In genomic region chr4:101806914-101807313, GRCh38 we compare ENCODE assay signal across 11 cellular contexts. TPM values are rescaled to one million over a fixed set of nuclear protein-coding genes. Genes with fewer than 3 reads are reported as not detected.
DNase-seq lines count a peak whose midpoint lies in the region; ATAC-seq and TF ChIP-seq lines count a peak whose summit lies in the region.
"Had no signal": no experiment of that assay in that cellular context is flagged by ENCODE, and none has a peak within 500 bp of the region (broad histone marks: within the 10 kb centered on the region; RNA-seq: fewer than 3 reads in every experiment).

No MANE protein-coding gene starts in this region.

- ATAC-seq in GM19397 (IDR thresholded peaks at IDR 0.05; ENCODE audit: unreplicated experiment), result peak; percentile 98
- ATAC-seq in HG03139 (IDR thresholded peaks at IDR 0.05; ENCODE audit: unreplicated experiment), result peak; percentile 97
- no peak for ATAC-seq in CD4-positive, alpha-beta T cell (ENCODE audit: poor library complexity)

- H3K4me1 ChIP-seq in A673 (ENCODE audit: insufficient read depth, low read length, poor library complexity, severe bottlenecking) (no peaks in the 10 kb centered on the region), adipocyte (ENCODE audit: control insufficient read depth, insufficient read depth, low read length) (peaks cover 12% of the 10 kb centered on the region)

- H3K27me3 ChIP-seq in A673 (replicated peaks; ENCODE audit: insufficient read depth, low read depth, low read length, poor library complexity) (no peaks in the 10 kb centered on the region), adipocyte (replicated peaks; ENCODE audit: control insufficient read depth, insufficient read depth, low read length) (no peaks in the 10 kb centered on the region)
- H3K27me3 ChIP-seq in CD4-positive, alpha-beta T cell (ENCODE audit: control insufficient read depth, insufficient read depth, low read length), result no peaks in the 10 kb centered on the region

- intact Hi-C loops in A673 (cut with micrococcal nuclease; ENCODE audit: unreplicated experiment), result no loop called here
- intact Hi-C loops in CD4-positive, alpha-beta T cell (cut with DNase I, micrococcal nuclease), result no loop called here

- no peaks in the 10 kb centered on the region for H3K36me3 Mint-ChIP-seq in CD4-positive, alpha-beta T cell (ENCODE audit: low read depth)
- no peaks in the 10 kb centered on the region for H3K36me3 Mint-ChIP-seq in activated CD4-positive, alpha-beta T cell treated with anti-CD3 and anti-CD28 coated beads, Interleukin-2, amount 10 ng/mL, durations not matched to agents 7 days and 5 days (ENCODE audit: low read depth)
- H3K36me3 Mint-ChIP-seq: activated naive CD4-positive, alpha-beta T cell treated with anti-CD3 and anti-CD28 coated beads, Interleukin-2, amount 10 ng/mL, durations not matched to agents 7 days and 5 days had no signal

- no peaks in the 10 kb centered on the region for H3K9me3 Mint-ChIP-seq in CD4-positive, alpha-beta T cell
- no peaks in the 10 kb centered on the region for H3K9me3 Mint-ChIP-seq in activated CD4-positive, alpha-beta T cell treated with anti-CD3 and anti-CD28 coated beads, Interleukin-2, amount 10 ng/mL, durations not matched to agents 7 days and 5 days
- H3K9me3 Mint-ChIP-seq: activated naive CD4-positive, alpha-beta T cell treated with anti-CD3 and anti-CD28 coated beads, Interleukin-2, amount 10 ng/mL, durations not matched to agents 7 days and 5 days; CD14-positive monocyte had no signal

- H3K4me3 Mint-ChIP-seq in CD4-positive, alpha-beta T cell, result no peak overlapping the region
- H3K4me3 Mint-ChIP-seq in activated CD4-positive, alpha-beta T cell treated with anti-CD3 and anti-CD28 coated beads, Interleukin-2, amount 10 ng/mL, durations not matched to agents 7 days and 5 days, result no peak overlapping the region
- H3K4me3 Mint-ChIP-seq: activated naive CD4-positive, alpha-beta T cell treated with anti-CD3 and anti-CD28 coated beads, Interleukin-2, amount 10 ng/mL, durations not matched to agents 7 days and 5 days; CD14-positive monocyte had no signal

- H3K27me3 Mint-ChIP-seq in CD4-positive, alpha-beta T cell, result no peaks in the 10 kb centered on the region
- H3K27me3 Mint-ChIP-seq in activated CD4-positive, alpha-beta T cell treated with anti-CD3 and anti-CD28 coated beads, Interleukin-2, amount 10 ng/mL, durations not matched to agents 7 days and 5 days, result peaks cover 7% of the 10 kb centered on the region
- H3K27me3 Mint-ChIP-seq: activated naive CD4-positive, alpha-beta T cell treated with anti-CD3 and anti-CD28 coated beads, Interleukin-2, amount 10 ng/mL, durations not matched to agents 7 days and 5 days had no signal

- no peak for TF ChIP-seq CTCF in A673 (conservative IDR thresholded peaks at IDR 0.05; ENCODE audit: low read depth, low read length)
- TF ChIP-seq CTCF in CD4-positive, alpha-beta T cell (IDR thresholded peaks at IDR 0.05), result no peak

- H3K27ac ChIP-seq in A673 (ENCODE audit: low read depth, low read length, poor library complexity, severe bottlenecking), result no peak overlapping the region
- no peak overlapping the region for H3K27ac ChIP-seq in CD4-positive, alpha-beta T cell (ENCODE audit: low read depth, low read length)

- no peak overlapping the region for H3K9ac ChIP-seq in adipocyte (ENCODE audit: low read length)

- CTCF ChIA-PET in A673 (lab: Charles Lee), result no interaction called here
- CTCF ChIA-PET in CD4-positive, alpha-beta T cell (lab: Charles Lee), result no interaction called here
- CTCF ChIA-PET in activated CD4-positive, alpha-beta T cell treated with anti-CD3 and anti-CD28 coated beads, Interleukin-2, amount 10 ng/mL, durations not matched to agents 7 days and 5 days (lab: Charles Lee), result interaction anchor here (0.6 kb wide), 1 partner anchor 97 kb away, joined by 3 read pairs; no protein-coding TSS in a partner anchor

- DNase-seq in A673 (ENCODE audit: low spot score), result peak; percentile 22
- peak; percentile 39 for DNase-seq in adipocyte (ENCODE audit: low read depth)
- no peak for DNase-seq in activated CD4-positive, CD25-positive, alpha-beta regulatory T cell treated with anti-CD3 and anti-CD28 coated beads, Interleukin-2, amount 50 U/mL, for 72 hours
- DNase-seq in CD4-positive, alpha-beta T cell, result no peak
- DNase-seq in NK-92 (lab: John Stamatoyannopoulos, UW; ENCODE audit: unreplicated experiment), result no peak
- DNase-seq in activated CD4-positive, alpha-beta T cell treated with anti-CD3 and anti-CD28 coated beads, Interleukin-2, amount 10 ng/mL, durations not matched to agents 7 days and 5 days, result no peak
- DNase-seq: activated naive CD4-positive, alpha-beta T cell treated with anti-CD3 and anti-CD28 coated beads, Interleukin-2, amount 10 ng/mL, durations not matched to agents 7 days and 5 days; Kasumi-1 had no signal

- H3K4me3 ChIP-seq in A673 (ENCODE audit: low read depth, low read length, poor library complexity, severe bottlenecking), result no peak overlapping the region
- H3K4me3 ChIP-seq in adipocyte (ENCODE audit: low read length), result peak overlapping the region; percentile 7

- no peak overlapping the region for H3K27ac Mint-ChIP-seq in CD4-positive, alpha-beta T cell
- no peak overlapping the region for H3K27ac Mint-ChIP-seq in activated CD4-positive, alpha-beta T cell treated with anti-CD3 and anti-CD28 coated beads, Interleukin-2, amount 10 ng/mL, durations not matched to agents 7 days and 5 days
- H3K27ac Mint-ChIP-seq: activated naive CD4-positive, alpha-beta T cell treated with anti-CD3 and anti-CD28 coated beads, Interleukin-2, amount 10 ng/mL, durations not matched to agents 7 days and 5 days; CD14-positive monocyte had no signal

- H3K4me1 Mint-ChIP-seq in CD4-positive, alpha-beta T cell (ENCODE audit: low read depth), result no peaks in the 10 kb centered on the region
- H3K4me1 Mint-ChIP-seq in activated CD4-positive, alpha-beta T cell treated with anti-CD3 and anti-CD28 coated beads, Interleukin-2, amount 10 ng/mL, durations not matched to agents 7 days and 5 days, result peaks cover 4% of the 10 kb centered on the region

- no peaks in the 10 kb centered on the region for H3K36me3 ChIP-seq in A673 (ENCODE audit: insufficient read depth, low read length, poor library complexity, severe bottlenecking)
- no peaks in the 10 kb centered on the region for H3K36me3 ChIP-seq in adipocyte (ENCODE audit: control insufficient read depth, insufficient read depth, low read length, severe bottlenecking)

- POLR2A ChIA-PET in A673 (lab: Charles Lee; ENCODE audit: low non-redundant PET), result no interaction called here
- POLR2A ChIA-PET in CD4-positive, alpha-beta T cell (lab: Charles Lee), result no interaction called here
- POLR2A ChIA-PET in activated CD4-positive, alpha-beta T cell treated with anti-CD3 and anti-CD28 coated beads, Interleukin-2, amount 10 ng/mL, durations not matched to agents 7 days and 5 days (lab: Charles Lee), result no interaction called here

- no TSS peak for BruUV-seq in A673 (replicated peaks; lab: Mats Ljungman, UMichigan)

- no peaks in the 10 kb centered on the region for H3K9me3 ChIP-seq in A673 (ENCODE audit: low read depth, low read length, poor library complexity, severe bottlenecking)
- H3K9me3 ChIP-seq in adipocyte (ENCODE audit: control insufficient read depth, low read length), result no peaks in the 10 kb centered on the region
- no peaks in the 10 kb centered on the region for H3K9me3 ChIP-seq in CD4-positive, alpha-beta T cell (ENCODE audit: control insufficient read depth, low read length)

RNA-seq across cellular contexts. Expression of gene BANK1, which starts 16.4 kb away (rescaled TPM):
- not detected in 2 replicates for total RNA-seq in A673 (2021)
- under 1 TPM; 0.20 to 0.22 TPM for total RNA-seq in CD4-positive, alpha-beta T cell
- total RNA-seq in activated CD4-positive, alpha-beta T cell treated with anti-CD3 and anti-CD28 coated beads, Interleukin-2, amount 10 ng/mL, durations not matched to agents 7 days and 5 days, result under 1 TPM; 0.06 to 0.10 TPM

Comparison
In these comparisons a context has a peak if more than half of its experiments do, and no peak if none do; other contexts are left out.
1. DNase-seq: peak in A673 (single experiment) and adipocyte (single experiment); none in activated CD4-positive, CD25-positive, alpha-beta regulatory T cell treated with anti-CD3 and anti-CD28 coated beads, Interleukin-2, amount 50 U/mL, for 72 hours (single experiment), CD4-positive, alpha-beta T cell (0 of 10), NK-92 (single experiment) and activated CD4-positive, alpha-beta T cell treated with anti-CD3 and anti-CD28 coated beads, Interleukin-2, amount 10 ng/mL, durations not matched to agents 7 days and 5 days (single experiment).